ENCODE assay signal across 1 cellular context in genomic region chr3:152517517-152517916, GRCh38.
TF ChIP-seq lines count a peak whose summit lies in the region.

No MANE protein-coding gene starts in this region.

TF ChIP-seq in H1, 55 proteins besides CTCF, POLR2A, EP300 and RAD21 (continued from another document):
- TF ChIP-seq CHD7 (IDR thresholded peaks at IDR 0.05; ENCODE audit: insufficient replicate concordance, low read length) (peak; percentile 47), GTF2F1 (IDR thresholded peaks at IDR 0.05; ENCODE audit: borderline replicate concordance, low read depth, low read length) (no peak)
